Comparison of ENCODE assay signal across 10 cellular contexts in genomic region chr20:51930775-51931174, GRCh38.
DNase-seq lines count a peak whose midpoint lies in the region; ATAC-seq, FAIRE-seq and TF ChIP-seq lines count a peak whose summit lies in the region.
"Had no signal": no experiment of that assay in that cellular context is flagged by ENCODE, and none has a peak within 500 bp of the region (broad histone marks: within the 10 kb centered on the region; RNA-seq: fewer than 3 reads in every experiment).

No MANE protein-coding gene starts in this region.

- H3K36me3 ChIP-seq in BLaER1: no peaks in the 10 kb centered on the region
- no peaks in the 10 kb centered on the region for H3K36me3 ChIP-seq in keratinocyte (ENCODE audit: control insufficient read depth in 2 of 2, extremely low read depth in 1 of 2, insufficient read depth in 2 of 2, low read length in 2 of 2)
- H3K36me3 ChIP-seq in prostate gland: no peaks in the 10 kb centered on the region

- H3K27me3 ChIP-seq in BLaER1 (no peaks in the 10 kb centered on the region), keratinocyte (ENCODE audit: control insufficient read depth, extremely low read depth, insufficient read depth, low read length) (no peaks in the 10 kb centered on the region), prostate gland (replicated peaks; ENCODE audit: insufficient read depth) (no peaks in the 10 kb centered on the region)

- no peak overlapping the region for H3K9ac ChIP-seq in BLaER1
- H3K9ac ChIP-seq in keratinocyte (ENCODE audit: control insufficient read depth, extremely low read depth, insufficient read depth, low read length): no peak overlapping the region

- H3K36me3 Mint-ChIP-seq in natural killer cell treated with Interleukin-12 subunit alpha and Interleukin-12 subunit beta and Interleukin-15 and Interleukin-18, amount 100 ng/mL, for 72 hours: no peaks in the 10 kb centered on the region
- no peaks in the 10 kb centered on the region for H3K36me3 Mint-ChIP-seq in activated CD8-positive, alpha-beta T cell treated with anti-CD3 and anti-CD28 coated beads for 36 hours (ENCODE audit: low read depth)

- H3K27ac ChIP-seq in BLaER1 (no peak overlapping the region), keratinocyte (ENCODE audit: control insufficient read depth, insufficient read depth, low read length) (no peak overlapping the region), prostate gland (no peak overlapping the region)
- H3K27ac ChIP-seq: PC-9 had no signal

- no peaks in the 10 kb centered on the region for H3K9me3 Mint-ChIP-seq in natural killer cell treated with Interleukin-12 subunit alpha and Interleukin-12 subunit beta and Interleukin-15 and Interleukin-18, amount 100 ng/mL, for 72 hours
- no peaks in the 10 kb centered on the region for H3K9me3 Mint-ChIP-seq in activated CD8-positive, alpha-beta T cell treated with anti-CD3 and anti-CD28 coated beads for 36 hours

- H3K27ac Mint-ChIP-seq in natural killer cell treated with Interleukin-12 subunit alpha and Interleukin-12 subunit beta and Interleukin-15 and Interleukin-18, amount 100 ng/mL, for 72 hours: no peak overlapping the region
- no peak overlapping the region for H3K27ac Mint-ChIP-seq in activated CD8-positive, alpha-beta T cell treated with anti-CD3 and anti-CD28 coated beads for 36 hours

- TF ChIP-seq POLR2A in prostate gland (IDR thresholded peaks at IDR 0.05): no peak

- TF ChIP-seq CTCF in keratinocyte (optimal IDR thresholded peaks at IDR 0.05 in 1 of 3, IDR thresholded peaks at IDR 0.05 in 1 of 3, conservative IDR thresholded peaks at IDR 0.05 in 1 of 3; ENCODE audit: extremely low read depth in 1 of 3, insufficient read depth in 2 of 3, low read length in 3 of 3) (no peak), prostate gland (IDR thresholded peaks at IDR 0.05) (no peak)
- TF ChIP-seq CTCF in activated CD8-positive, alpha-beta T cell treated with anti-CD3 and anti-CD28 coated beads for 36 hours (IDR thresholded peaks at IDR 0.05): no peak

- 83% methylated on average over 3 of the region's 3 CpGs for WGBS in prostate gland

- no peak overlapping the region for H2AFZ ChIP-seq in keratinocyte (ENCODE audit: control insufficient read depth, low read length)
- H2AFZ ChIP-seq: PC-9 had no signal

- no peaks in the 10 kb centered on the region for H3K79me2 ChIP-seq in keratinocyte (ENCODE audit: control insufficient read depth, insufficient read depth, low read length)

- ATAC-seq in natural killer cell treated with Interleukin-12 subunit alpha and Interleukin-12 subunit beta and Interleukin-15 and Interleukin-18, amount 100 ng/mL, for 72 hours: no peak
- ATAC-seq in activated CD8-positive, alpha-beta T cell treated with anti-CD3 and anti-CD28 coated beads for 36 hours: no peak

- H3K4me3 ChIP-seq in BLaER1 (no peak overlapping the region), keratinocyte (ENCODE audit: control insufficient read depth in 2 of 3, extremely low read depth in 1 of 3, insufficient read depth in 2 of 3, low read depth in 1 of 3, low read length in 3 of 3) (no peak overlapping the region), prostate gland (no peak overlapping the region)
- H3K4me3 ChIP-seq: PC-9 had no signal

- H3K9me1 ChIP-seq in keratinocyte (ENCODE audit: control insufficient read depth, extremely low read depth, insufficient read depth, low read length): no peaks in the 10 kb centered on the region

- no peak overlapping the region for H3K4me3 Mint-ChIP-seq in natural killer cell treated with Interleukin-12 subunit alpha and Interleukin-12 subunit beta and Interleukin-15 and Interleukin-18, amount 100 ng/mL, for 72 hours
- H3K4me3 Mint-ChIP-seq in activated CD8-positive, alpha-beta T cell treated with anti-CD3 and anti-CD28 coated beads for 36 hours: no peak overlapping the region

- H3K4me2 ChIP-seq in BLaER1 (peak overlapping the region; percentile 36), keratinocyte (ENCODE audit: control insufficient read depth, extremely low read depth, insufficient read depth, low read depth, low read length) (no peak overlapping the region)
- H3K4me2 ChIP-seq: PC-9 had no signal

- FAIRE-seq in keratinocyte (lab: Jason Lieb, UNC): peak; percentile 74

- H3K27me3 Mint-ChIP-seq in natural killer cell treated with Interleukin-12 subunit alpha and Interleukin-12 subunit beta and Interleukin-15 and Interleukin-18, amount 100 ng/mL, for 72 hours: no peaks in the 10 kb centered on the region
- H3K27me3 Mint-ChIP-seq in activated CD8-positive, alpha-beta T cell treated with anti-CD3 and anti-CD28 coated beads for 36 hours: peaks cover 2% of the 10 kb centered on the region

- H3K9me3 ChIP-seq in BLaER1 (no peaks in the 10 kb centered on the region), keratinocyte (ENCODE audit: control insufficient read depth, low read depth, low read length) (no peaks in the 10 kb centered on the region), prostate gland (no peaks in the 10 kb centered on the region)

- DNase-seq in HT1080 (ENCODE audit: low read depth) (peak; percentile 86), amniotic stem cell (lab: John Stamatoyannopoulos, UW) (peak; percentile 14), keratinocyte (ENCODE audit: low read depth, low spot score) (peak; percentile 19), prostate gland (ENCODE audit: low spot score) (no peak), HT-29 (ENCODE audit: low spot score) (no peak)
- DNase-seq in natural killer cell treated with Interleukin-12 subunit alpha and Interleukin-12 subunit beta and Interleukin-15 and Interleukin-18, amount 100 ng/mL, for 72 hours (ENCODE audit: low spot score): no peak
- DNase-seq in activated CD8-positive, alpha-beta T cell treated with anti-CD3 and anti-CD28 coated beads for 36 hours: no peak
- DNase-seq: cerebellar nuclear complex, PC-9 had no signal

- intact Hi-C loops in prostate gland (cut with DNase I): no loop called here
- intact Hi-C loops in activated CD8-positive, alpha-beta T cell treated with anti-CD3 and anti-CD28 coated beads for 36 hours (cut with micrococcal nuclease): no loop called here

- dilution Hi-C loops in keratinocyte (cut with MboI; ENCODE audit: extremely low pct_ligation_motif_present, low sequenced_read_pairs): no loop called here

- H3K4me1 Mint-ChIP-seq in natural killer cell treated with Interleukin-12 subunit alpha and Interleukin-12 subunit beta and Interleukin-15 and Interleukin-18, amount 100 ng/mL, for 72 hours (ENCODE audit: low read depth in 2 of 2): peaks cover 5 to 11% of the 10 kb centered on the region in 2 donors
- no peaks in the 10 kb centered on the region for H3K4me1 Mint-ChIP-seq in activated CD8-positive, alpha-beta T cell treated with anti-CD3 and anti-CD28 coated beads for 36 hours (ENCODE audit: low read depth)

- POLR2A ChIA-PET in activated CD8-positive, alpha-beta T cell treated with anti-CD3 and anti-CD28 coated beads for 36 hours (lab: Charles Lee): no interaction called here

- no peaks in the 10 kb centered on the region for H4K20me1 ChIP-seq in BLaER1
- no peaks in the 10 kb centered on the region for H4K20me1 ChIP-seq in keratinocyte (ENCODE audit: control insufficient read depth, extremely low read depth, insufficient read depth, low read length)

- H3K4me1 ChIP-seq in BLaER1 (peaks cover 23% of the 10 kb centered on the region), keratinocyte (ENCODE audit: control insufficient read depth, extremely low read depth, insufficient read depth, low read length) (peaks cover 6% of the 10 kb centered on the region), prostate gland (replicated peaks) (peaks cover 5% of the 10 kb centered on the region)

- CTCF ChIA-PET in activated CD8-positive, alpha-beta T cell treated with anti-CD3 and anti-CD28 coated beads for 36 hours (lab: Charles Lee): no interaction called here

Comparison
In these comparisons a context has a peak if more than half of its experiments do, and no peak if none do; other contexts are left out.
1. DNase-seq: peak in HT1080 (single experiment), amniotic stem cell (single experiment) and keratinocyte (single experiment); none in prostate gland (single experiment), natural killer cell treated with Interleukin-12 subunit alpha and Interleukin-12 subunit beta and Interleukin-15 and Interleukin-18, amount 100 ng/mL, for 72 hours (single experiment), HT-29 (single experiment) and activated CD8-positive, alpha-beta T cell treated with anti-CD3 and anti-CD28 coated beads for 36 hours (single experiment).